In the genomic region with DNA sequence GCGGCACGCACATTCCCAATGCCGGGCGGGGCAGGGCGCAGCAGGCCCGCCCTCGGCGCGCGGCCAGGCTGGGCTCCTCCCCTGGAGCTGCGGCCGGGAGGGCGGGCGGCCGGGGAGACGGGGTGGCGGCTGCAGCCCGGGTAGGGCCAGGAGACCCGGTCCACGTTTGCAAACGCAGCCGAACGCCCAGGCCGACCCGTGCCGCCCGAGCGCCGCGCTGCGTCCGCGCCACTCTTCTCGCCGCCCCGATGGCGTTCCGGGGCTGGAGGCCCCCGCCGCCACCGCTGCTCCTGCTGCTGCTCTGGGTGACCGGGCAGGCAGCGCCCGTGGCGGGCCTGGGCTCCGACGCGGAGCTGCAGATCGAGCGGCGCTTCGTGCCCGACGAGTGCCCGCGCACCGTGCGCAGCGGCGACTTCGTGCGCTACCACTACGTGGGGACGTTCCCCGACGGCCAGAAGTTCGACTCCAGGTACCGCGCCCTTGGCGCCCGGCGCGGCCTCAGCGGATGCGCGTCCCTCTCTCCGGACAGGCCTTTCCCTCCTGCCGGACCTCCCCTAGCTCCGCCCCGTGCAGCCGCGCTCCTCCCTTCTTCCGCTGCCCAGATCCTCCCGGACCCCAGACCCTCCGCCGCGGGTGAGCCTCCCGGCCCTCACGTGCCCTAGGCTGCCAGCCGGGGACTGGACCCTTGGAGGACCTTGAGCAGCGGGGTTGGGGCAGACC, we compare ENCODE assay signal across 8 cellular contexts. TPM values are rescaled to one million over a fixed set of nuclear protein-coding genes. Genes with fewer than 3 reads are reported as not detected.
DNase-seq lines count a peak whose midpoint lies in the region; ATAC-seq lines count a peak whose summit lies in the region.

A gene with protein sequence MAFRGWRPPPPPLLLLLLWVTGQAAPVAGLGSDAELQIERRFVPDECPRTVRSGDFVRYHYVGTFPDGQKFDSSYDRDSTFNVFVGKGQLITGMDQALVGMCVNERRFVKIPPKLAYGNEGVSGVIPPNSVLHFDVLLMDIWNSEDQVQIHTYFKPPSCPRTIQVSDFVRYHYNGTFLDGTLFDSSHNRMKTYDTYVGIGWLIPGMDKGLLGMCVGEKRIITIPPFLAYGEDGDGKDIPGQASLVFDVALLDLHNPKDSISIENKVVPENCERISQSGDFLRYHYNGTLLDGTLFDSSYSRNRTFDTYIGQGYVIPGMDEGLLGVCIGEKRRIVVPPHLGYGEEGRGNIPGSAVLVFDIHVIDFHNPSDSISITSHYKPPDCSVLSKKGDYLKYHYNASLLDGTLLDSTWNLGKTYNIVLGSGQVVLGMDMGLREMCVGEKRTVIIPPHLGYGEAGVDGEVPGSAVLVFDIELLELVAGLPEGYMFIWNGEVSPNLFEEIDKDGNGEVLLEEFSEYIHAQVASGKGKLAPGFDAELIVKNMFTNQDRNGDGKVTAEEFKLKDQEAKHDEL (plus strand): TSS at position 115 of the 720 bp plus-strand sequence. CDS start 134 bp downstream, at position 249.

- peaks cover 3% of the 10 kb centered on the region for H3K4me1 Mint-ChIP-seq in activated CD4-positive, alpha-beta T cell treated with anti-CD3 and anti-CD28 coated beads, Interleukin-2, amount 10 ng/mL, durations not matched to agents 24 days and 14 days

- ATAC-seq in GM21723 (IDR thresholded peaks at IDR 0.05; ENCODE audit: unreplicated experiment): peak; percentile 89

- no peaks in the 10 kb centered on the region for H3K9me3 Mint-ChIP-seq in activated CD4-positive, alpha-beta T cell treated with anti-CD3 and anti-CD28 coated beads, Interleukin-2, amount 10 ng/mL, durations not matched to agents 24 days and 14 days

- H3K27ac ChIP-seq in HUES64 (ENCODE audit: low read depth, low read length): no peak within 1 kb of the TSS
- H3K27ac ChIP-seq in SJSA1: peak within 1 kb of the TSS; percentile 76
- peak within 1 kb of the TSS; percentile 81 for H3K27ac ChIP-seq in cingulate gyrus (ENCODE audit: low read depth, low read length)

- H3K9ac ChIP-seq in HUES64 (ENCODE audit: low read depth, low read length) (peak within 1 kb of the TSS; percentile 68), skeletal muscle satellite cell (ENCODE audit: low read depth, low read length) (peak within 1 kb of the TSS; percentile 91)

- WGBS in HUES64: under 1% methylated on average over 91 of the region's 91 CpGs

- H3K27ac Mint-ChIP-seq in activated CD4-positive, alpha-beta T cell treated with anti-CD3 and anti-CD28 coated beads, Interleukin-2, amount 10 ng/mL, durations not matched to agents 24 days and 14 days: no peak within 1 kb of the TSS

- H3K4me3 Mint-ChIP-seq in activated CD4-positive, alpha-beta T cell treated with anti-CD3 and anti-CD28 coated beads, Interleukin-2, amount 10 ng/mL, durations not matched to agents 24 days and 14 days: peak within 1 kb of the TSS; percentile 84

- peak within 1 kb of the TSS; percentile 96 for H3K4me2 ChIP-seq in skeletal muscle satellite cell (ENCODE audit: low read length)

- H3K9me3 ChIP-seq in HUES64 (ENCODE audit: insufficient read depth, low read depth, low read length) (no peaks in the 10 kb centered on the region), SJSA1 (replicated peaks) (no peaks in the 10 kb centered on the region), skeletal muscle satellite cell (replicated peaks; ENCODE audit: low read length) (no peaks in the 10 kb centered on the region)

- DNase-seq in activated CD4-positive, alpha-beta T cell treated with anti-CD3 and anti-CD28 coated beads, Interleukin-2, amount 10 ng/mL, durations not matched to agents 24 days and 14 days: peak; percentile 75
- DNase-seq in activated CD4-positive, alpha-beta T cell treated with anti-CD3 and anti-CD28 coated beads, Interleukin-2, amount 50 U/mL, for 4 hours: no peak
- DNase-seq in SJSA1 (ENCODE audit: low read depth in 1 of 2, low spot score in 2 of 2): peak; percentile 80 to 93
- DNase-seq in islet precursor cell: peak; percentile 96

- H3K36me3 Mint-ChIP-seq in activated CD4-positive, alpha-beta T cell treated with anti-CD3 and anti-CD28 coated beads, Interleukin-2, amount 10 ng/mL, durations not matched to agents 24 days and 14 days (ENCODE audit: low read depth): no peaks in the 10 kb centered on the region

- H3K4me1 ChIP-seq in HUES64 (ENCODE audit: insufficient read depth, low read length): peaks cover 4% of the 10 kb centered on the region; the same call in 1 of the 2 replicates
- H3K4me1 ChIP-seq in SJSA1 (replicated peaks): peaks cover 15% of the 10 kb centered on the region
- peaks cover 6% of the 10 kb centered on the region for H3K4me1 ChIP-seq in skeletal muscle satellite cell (ENCODE audit: control insufficient read depth, insufficient read depth, low read length)

- intact Hi-C loops in activated CD4-positive, alpha-beta T cell treated with anti-CD3 and anti-CD28 coated beads, Interleukin-2, amount 10 ng/mL, durations not matched to agents 24 days and 14 days (cut with micrococcal nuclease): loop anchor here (5.0 kb wide), 2 partner anchors 110 to 150 kb away; partner anchors contain the start of gene RP9

- peaks cover 25% of the 10 kb centered on the region for H3K27me3 Mint-ChIP-seq in activated CD4-positive, alpha-beta T cell treated with anti-CD3 and anti-CD28 coated beads, Interleukin-2, amount 10 ng/mL, durations not matched to agents 24 days and 14 days

- H3K4me3 ChIP-seq in HUES64 (ENCODE audit: low read length) (peak within 1 kb of the TSS; percentile 73), SJSA1 (peak within 1 kb of the TSS; percentile 97), skeletal muscle satellite cell (ENCODE audit: low read length) (peak within 1 kb of the TSS; percentile 96)

- H3K36me3 ChIP-seq in HUES64 (ENCODE audit: insufficient read depth, low read length): no peaks in the 10 kb centered on the region
- H3K36me3 ChIP-seq in SJSA1: peaks cover 16% of the 10 kb centered on the region
- H3K36me3 ChIP-seq in skeletal muscle satellite cell (ENCODE audit: insufficient read depth, low read length): no peaks in the 10 kb centered on the region

- peaks cover 59% of the 10 kb centered on the region for H3K27me3 ChIP-seq in HUES64 (ENCODE audit: insufficient read depth, low read length)
- H3K27me3 ChIP-seq in SJSA1 (replicated peaks): no peaks in the 10 kb centered on the region
- no peaks in the 10 kb centered on the region for H3K27me3 ChIP-seq in skeletal muscle satellite cell (ENCODE audit: control insufficient read depth, insufficient read depth, low read length)

RNA-seq across cellular contexts. Expression of the gene that starts here (rescaled TPM):
- 0.93 and 1.3 TPM in 2 replicates for total RNA-seq in activated CD4-positive, alpha-beta T cell treated with anti-CD3 and anti-CD28 coated beads, Interleukin-2, amount 10 ng/mL, durations not matched to agents 24 days and 14 days
- polyA plus RNA-seq in HUES64 (2013, experiment 1 of 2): 8.8 TPM
- polyA plus RNA-seq in HUES64 (2013, experiment 2 of 2): 12.0 TPM
- total RNA-seq in SJSA1 (2014; rRNA removed; shearing (Covaris generic)): 207 and 234 TPM in 2 replicates
- total RNA-seq in skeletal muscle satellite cell (2012; rRNA removed): 173 and 235 TPM in 2 replicates

Comparison
In these comparisons a context has a peak if more than half of its experiments do, and no peak if none do; other contexts are left out.
1. RNA of the gene that starts here (total RNA-seq): 207 to 234 TPM in SJSA1; 0.93 to 1.3 TPM in activated CD4-positive, alpha-beta T cell treated with anti-CD3 and anti-CD28 coated beads, Interleukin-2, amount 10 ng/mL, durations not matched to agents 24 days and 14 days; every median in the first group is over 10 times any median in the second.
2. DNase-seq: peak in activated CD4-positive, alpha-beta T cell treated with anti-CD3 and anti-CD28 coated beads, Interleukin-2, amount 10 ng/mL, durations not matched to agents 24 days and 14 days (single experiment), SJSA1 (2 of 2) and islet precursor cell (single experiment); none in activated CD4-positive, alpha-beta T cell treated with anti-CD3 and anti-CD28 coated beads, Interleukin-2, amount 50 U/mL, for 4 hours (0 of 2).
3. Peak in every context shown above with its lines, with median percentiles within 50 percentile points of each other: H3K4me3 ChIP-seq.